8 cellular contexts compared by ENCODE assay signal in genomic region chr1:144883011-144883421, GRCh38.
DNase-seq lines count a peak whose midpoint lies in the region; ATAC-seq and TF ChIP-seq lines count a peak whose summit lies in the region.
"Not testable (repeated sequence)": the region's sequence is repeated elsewhere in the genome, so short reads cannot be mapped to it uniquely, and the experiment has no call there.

No MANE protein-coding gene starts in this region.

- not testable (repeated sequence) for TF ChIP-seq POLR2A in ovary (IDR thresholded peaks at IDR 0.05); stomach (IDR thresholded peaks at IDR 0.05)

- H3K4me3 ChIP-seq in BLaER1 (peak overlapping the region; percentile 60), HUES64 (ENCODE audit: low read length) (0 out of 2 replicates have a peak overlapping the region, but pooled peaks have one; percentile 7), WERI-Rb-1 (ENCODE audit: low read depth, low read length) (peak overlapping the region; percentile 46), fibroblast of lung (replicated peaks in 1 of 4; ENCODE audit: control extremely low read depth in 1 of 4, insufficient read depth in 1 of 4, low read depth in 3 of 4, low read length in 4 of 4) (peak overlapping the region in 2 of 4 experiments; percentile 43 to 58), ovary (peak overlapping the region; percentile 30), stomach (peak overlapping the region in 3 of 4 donors; percentile 56 to 65 (median 60))

- not testable (repeated sequence) for TF ChIP-seq CTCF in WERI-Rb-1 (IDR thresholded peaks at IDR 0.05; ENCODE audit: low read depth, low read length); fibroblast of lung (conservative IDR thresholded peaks at IDR 0.05 in 1 of 2, IDR thresholded peaks at IDR 0.05 in 1 of 2; ENCODE audit: low read depth in 1 of 2, low read length in 2 of 2); ovary (IDR thresholded peaks at IDR 0.05); stomach (IDR thresholded peaks at IDR 0.05)

- H3K27ac ChIP-seq in BLaER1; HUES64 (ENCODE audit: low read depth, low read length); WERI-Rb-1; fibroblast of lung (ENCODE audit: insufficient read depth, low read length); ovary; stomach: not testable (repeated sequence)

- H3K4me2 ChIP-seq in BLaER1 (peak overlapping the region; percentile 80), fibroblast of lung (ENCODE audit: extremely low read depth, insufficient read depth, low read length) (peak overlapping the region; percentile 13)

- H3K9ac ChIP-seq in BLaER1; HUES64 (ENCODE audit: low read depth, low read length); fibroblast of lung (ENCODE audit: insufficient read depth, low read length): not testable (repeated sequence)

- not testable (repeated sequence) for TF ChIP-seq EP300 in ovary (IDR thresholded peaks at IDR 0.05); stomach (IDR thresholded peaks at IDR 0.05)

- not testable (repeated sequence) for H4K20me1 ChIP-seq in BLaER1; fibroblast of lung (ENCODE audit: control insufficient read depth, extremely low read depth, insufficient read depth, low read length)

- H3K9me3 ChIP-seq in BLaER1; HUES64 (ENCODE audit: insufficient read depth, low read depth, low read length); WERI-Rb-1 (ENCODE audit: severe bottlenecking); fibroblast of lung (ENCODE audit: control insufficient read depth, insufficient read depth, low read depth, low read length); ovary; stomach: not testable (repeated sequence)

- peak; percentile 7 for DNase-seq in WERI-Rb-1
- DNase-seq in astrocyte of the hippocampus (ENCODE audit: low read depth, low spot score) = peak; percentile 74
- DNase-seq in fibroblast of lung (ENCODE audit: low read depth in 2 of 2) = peak in 1 of 2 donors; percentile 11
- peak; percentile 48 for DNase-seq in left lobe of liver (ENCODE audit: low spot score)
- DNase-seq in ovary = peak in 3 of 5 donors; percentile 15 to 38 (median 34)
- DNase-seq in stomach = peak; percentile 34

- not testable (repeated sequence) for H3K36me3 ChIP-seq in BLaER1; HUES64 (ENCODE audit: insufficient read depth, low read length); WERI-Rb-1; fibroblast of lung (ENCODE audit: control insufficient read depth, insufficient read depth, low read length); ovary; stomach

- H3K27me3 ChIP-seq in BLaER1 = peaks cover 11% of the 10 kb centered on the region
- H3K27me3 ChIP-seq in HUES64 (ENCODE audit: insufficient read depth, low read length); WERI-Rb-1 (ENCODE audit: insufficient read depth, low read depth, severe bottlenecking); fibroblast of lung (ENCODE audit: control insufficient read depth, insufficient read depth, low read length); ovary: not testable (repeated sequence)
- H3K27me3 ChIP-seq in stomach = peaks cover 0 to 11% (median 6%) of the 10 kb centered on the region in 3 donors

- H3K4me1 ChIP-seq in BLaER1; HUES64 (ENCODE audit: insufficient read depth, low read length); fibroblast of lung (ENCODE audit: control insufficient read depth, extremely low read depth, insufficient read depth, low read length); ovary (ENCODE audit: insufficient read depth); stomach: not testable (repeated sequence)

- ATAC-seq in left lobe of liver = not testable (repeated sequence)

- under 1% methylated on average over 49 of the region's 50 CpGs for WGBS in HUES64
- WGBS in ovary, 3 donors = 1 to 2% methylated on average over 46 to 50 of the region's 50 CpGs; no CpG with 5 or more reads in 1 of the 3 donors
- WGBS in stomach, 5 donors = 0 to 1% (median 1%) methylated on average over 36 to 50 of the region's 50 CpGs; no CpG with 5 or more reads in 1 of the 5 donors

- intact Hi-C loops in ovary (cut with DNase I); stomach (cut with DNase I; ENCODE audit: low total_unique reads): not testable (repeated sequence)

- H2AFZ ChIP-seq in fibroblast of lung (ENCODE audit: low read length) = not testable (repeated sequence)

- not testable (repeated sequence) for H3K79me2 ChIP-seq in fibroblast of lung (ENCODE audit: control insufficient read depth, insufficient read depth, low read length)
